ENCODE assay signal across 8 cellular contexts in the genomic region with DNA sequence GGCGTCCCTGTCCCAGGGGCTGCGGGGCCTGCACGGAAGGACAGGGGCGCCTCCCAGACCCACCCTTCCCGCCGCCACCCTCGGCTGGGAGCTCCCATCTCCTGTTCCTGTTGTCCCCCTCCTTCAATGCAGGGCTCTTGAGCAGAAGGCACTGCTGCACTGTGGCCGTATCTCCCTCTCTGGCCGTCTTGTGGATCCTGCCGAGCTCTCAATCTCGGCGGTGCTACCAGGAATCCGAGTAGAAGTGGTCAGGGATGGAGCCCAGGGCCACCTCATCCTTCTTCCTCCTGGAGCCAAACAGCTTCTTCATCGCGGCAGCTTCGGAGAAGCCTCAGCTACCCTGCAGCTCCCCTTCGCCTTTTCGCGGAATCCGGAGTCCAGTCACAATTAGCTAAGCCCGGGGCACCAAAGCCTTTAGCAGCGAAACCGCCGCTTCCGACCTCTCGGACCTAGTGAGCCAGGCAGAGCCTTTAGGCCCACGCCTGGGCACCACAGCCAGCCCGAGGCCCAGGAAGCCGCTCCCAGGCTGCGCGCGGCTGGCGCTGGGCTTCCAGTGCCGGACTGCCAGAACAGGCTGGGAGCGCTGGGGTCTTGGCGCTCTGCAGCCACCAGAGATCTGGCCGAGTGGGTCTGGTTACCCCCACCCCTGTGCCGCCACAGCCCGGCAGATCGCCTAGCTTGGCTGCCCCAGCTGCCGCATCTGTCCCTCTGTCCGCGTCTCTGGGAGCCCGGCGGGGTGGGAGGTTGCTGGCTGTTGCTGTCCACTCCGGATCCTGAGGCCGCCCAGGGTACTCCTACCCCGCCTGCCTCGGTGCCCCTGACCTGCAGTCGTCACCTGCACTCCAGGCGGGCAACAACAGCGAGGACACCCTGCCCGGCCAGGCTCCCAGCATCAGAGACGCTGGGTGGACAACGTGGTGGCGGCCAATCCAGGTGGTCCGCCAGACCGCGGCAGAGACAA.
DNase-seq lines count a peak whose midpoint lies in the region; ATAC-seq, FAIRE-seq and TF ChIP-seq lines count a peak whose summit lies in the region.

No MANE protein-coding gene starts in this region.

- H2BK20ac ChIP-seq in H1 (ENCODE audit: low read length) = no peak overlapping the region

- no peak overlapping the region for H2BK120ac ChIP-seq in H1 (replicated peaks; ENCODE audit: low read depth, low read length)

- TF ChIP-seq CTCF in natural killer cell (IDR thresholded peaks at IDR 0.05) = no peak
- TF ChIP-seq CTCF in H1 (IDR thresholded peaks at IDR 0.05; ENCODE audit: control extremely low read depth in 1 of 3, insufficient read depth in 1 of 3, low read depth in 1 of 3, low read length in 3 of 3) = no peak
- no peak for TF ChIP-seq CTCF in mesothelial cell of epicardium (IDR thresholded peaks at IDR 0.05; ENCODE audit: unreplicated experiment)
- no peak for TF ChIP-seq CTCF in vagina (IDR thresholded peaks at IDR 0.05)

- peaks cover 29 to 47% of the 10 kb centered on the region in 2 donors for H3K27me3 Mint-ChIP-seq in natural killer cell treated with Interleukin-12 subunit alpha and Interleukin-12 subunit beta and Interleukin-15 and Interleukin-18, amount 100 ng/mL, for 72 hours
- H3K27me3 Mint-ChIP-seq in natural killer cell (ENCODE audit: low read depth in 2 of 2) (peaks cover 41 to 47% of the 10 kb centered on the region in 2 donors), mesothelial cell of epicardium (ENCODE audit: low read depth) (peaks cover 94% of the 10 kb centered on the region)
- H3K27me3 Mint-ChIP-seq in activated naive CD4-positive, alpha-beta T cell treated with anti-CD3 and anti-CD28 coated beads, Interleukin-2, amount 10 ng/mL, durations not matched to agents 7 days and 5 days = peaks cover 59% of the 10 kb centered on the region

- H3K79me2 ChIP-seq in H1 (ENCODE audit: control insufficient read depth in 1 of 2, insufficient read depth in 2 of 2, low read length in 2 of 2) = no peaks in the 10 kb centered on the region

- CTCF ChIA-PET in H1 (lab: Charles Lee; ENCODE audit: partially characterized antibody) = interaction anchor here (0.8 to 2.9 kb wide), 9 partner anchors 10 to 85 kb away, joined by 3 to 10 read pairs (median 4); no protein-coding TSS in a partner anchor
- CTCF ChIA-PET in activated naive CD4-positive, alpha-beta T cell treated with anti-CD3 and anti-CD28 coated beads, Interleukin-2, amount 10 ng/mL, durations not matched to agents 7 days and 5 days (lab: Charles Lee) = interaction anchor here (1.0 kb wide), 1 partner anchor 69 kb away, joined by 4 read pairs; no protein-coding TSS in a partner anchor

- H2BK12ac ChIP-seq in H1 (ENCODE audit: low read depth, low read length) = 0 out of 2 replicates have a peak overlapping the region, but pooled peaks have one; percentile 23

- no peak overlapping the region for H3K23ac ChIP-seq in H1 (ENCODE audit: insufficient read length)

- no peaks in the 10 kb centered on the region for H3K36me3 ChIP-seq in H1 (ENCODE audit: control insufficient read depth in 2 of 4, insufficient read depth in 4 of 4, low read length in 3 of 4)
- no peaks in the 10 kb centered on the region for H3K36me3 ChIP-seq in vagina

- no peak overlapping the region for H3K56ac ChIP-seq in H1 (replicated peaks; ENCODE audit: insufficient read length, low read depth, low read length)

- ATAC-seq in natural killer cell treated with Interleukin-12 subunit alpha and Interleukin-12 subunit beta and Interleukin-15 and Interleukin-18, amount 100 ng/mL, for 72 hours = peak; percentile 33 to 38
- ATAC-seq in natural killer cell (no peak), GM19467 (IDR thresholded peaks at IDR 0.05; ENCODE audit: unreplicated experiment) (no peak)

- H3K4me3 ChIP-seq in H1 (ENCODE audit: extremely low read depth in 1 of 4, insufficient read depth in 2 of 4, low read depth in 3 of 4, low read length in 4 of 4) (peak overlapping the region; percentile 29 to 64 (median 58)), vagina (peak overlapping the region; percentile 21 to 31)

- no peak overlapping the region for H3K14ac ChIP-seq in H1 (ENCODE audit: insufficient read length)

- intact Hi-C loops in natural killer cell (cut with micrococcal nuclease) (no loop called here), vagina (cut with DNase I) (no loop called here)

- no peak overlapping the region for H4K91ac ChIP-seq in H1 (replicated peaks; ENCODE audit: insufficient read length, low read length)

- peaks cover 16% of the 10 kb centered on the region for H3K23me2 ChIP-seq in H1 (ENCODE audit: low read depth, low read length)

- H3K9me3 Mint-ChIP-seq in natural killer cell treated with Interleukin-12 subunit alpha and Interleukin-12 subunit beta and Interleukin-15 and Interleukin-18, amount 100 ng/mL, for 72 hours = no peaks in the 10 kb centered on the region
- no peaks in the 10 kb centered on the region for H3K9me3 Mint-ChIP-seq in natural killer cell
- no peaks in the 10 kb centered on the region for H3K9me3 Mint-ChIP-seq in mesothelial cell of epicardium
- H3K9me3 Mint-ChIP-seq in activated naive CD4-positive, alpha-beta T cell treated with anti-CD3 and anti-CD28 coated beads, Interleukin-2, amount 10 ng/mL, durations not matched to agents 7 days and 5 days = no peaks in the 10 kb centered on the region

- no peak; a peak in 1 of 4 replicates for TF ChIP-seq RAD21 in H1 (IDR thresholded peaks at IDR 0.05 in 1 of 2, conservative IDR thresholded peaks at IDR 0.05 in 1 of 2; ENCODE audit: low read depth in 2 of 2, low read length in 2 of 2)

- H3K9ac ChIP-seq in H1 (replicated peaks in 1 of 4; ENCODE audit: extremely low read depth in 1 of 4, low read depth in 3 of 4, low read length in 3 of 4) = no peak overlapping the region

- no peaks in the 10 kb centered on the region for H3K79me1 ChIP-seq in H1 (ENCODE audit: low read depth, low read length)

- H4K5ac ChIP-seq in H1 (ENCODE audit: insufficient read length, low read depth, low read length) = no peak overlapping the region

- peaks cover 0 to 1% of the 10 kb centered on the region in 2 experiments for H4K20me1 ChIP-seq in H1 (replicated peaks in 1 of 2; ENCODE audit: control insufficient read depth in 1 of 2, insufficient read depth in 2 of 2, low read length in 2 of 2)

- TF ChIP-seq POLR2A in H1 (IDR thresholded peaks at IDR 0.05; ENCODE audit: control extremely low read depth in 1 of 2, low read depth in 2 of 2, low read length in 2 of 2) (no peak), vagina (IDR thresholded peaks at IDR 0.05) (no peak)

- whole genome bisulfite sequencing in H1 (ENCODE audit: extremely low coverage in 1 of 2, insufficient coverage in 1 of 2, insufficient read length in 1 of 2, insufficient replicate concordance in 2 of 2, low coverage in 1 of 2, low lambda C conversion rate in 2 of 2, missing lambda C conversion rate in 1 of 2), 2 experiments = 2% methylated on average over 52 of the region's 59 CpGs; no CpG with 5 or more reads in 1 of the 2 experiments

- H3K27me3 ChIP-seq in H1 (replicated peaks in 1 of 4; ENCODE audit: control insufficient read depth in 3 of 4, extremely low read depth in 1 of 4, insufficient read depth in 3 of 4, low read length in 3 of 4) (peaks cover 25 to 55% (median 42%) of the 10 kb centered on the region in 4 experiments), vagina (peaks cover 12% of the 10 kb centered on the region)

- H3K18ac ChIP-seq in H1 (ENCODE audit: extremely low read depth, low read length) = no peak overlapping the region; the same call in 1 of the 2 replicates

- peak overlapping the region; percentile 80 for H2AFZ ChIP-seq in H1 (ENCODE audit: low read length)

- peak overlapping the region; percentile 85; the same call in 1 of the 2 replicates for H4K8ac ChIP-seq in H1 (ENCODE audit: extremely low read depth, insufficient read depth, low read length)

- no peaks in the 10 kb centered on the region for H3K4me1 Mint-ChIP-seq in natural killer cell treated with Interleukin-12 subunit alpha and Interleukin-12 subunit beta and Interleukin-15 and Interleukin-18, amount 100 ng/mL, for 72 hours (ENCODE audit: low read depth in 2 of 2)
- H3K4me1 Mint-ChIP-seq in natural killer cell = no peaks in the 10 kb centered on the region
- H3K4me1 Mint-ChIP-seq in mesothelial cell of epicardium = peaks cover 4% of the 10 kb centered on the region
- H3K4me1 Mint-ChIP-seq in activated naive CD4-positive, alpha-beta T cell treated with anti-CD3 and anti-CD28 coated beads, Interleukin-2, amount 10 ng/mL, durations not matched to agents 7 days and 5 days = no peaks in the 10 kb centered on the region

- no peaks in the 10 kb centered on the region for H3K36me3 Mint-ChIP-seq in natural killer cell treated with Interleukin-12 subunit alpha and Interleukin-12 subunit beta and Interleukin-15 and Interleukin-18, amount 100 ng/mL, for 72 hours
- H3K36me3 Mint-ChIP-seq in natural killer cell (no peaks in the 10 kb centered on the region), mesothelial cell of epicardium (no peaks in the 10 kb centered on the region)
- no peaks in the 10 kb centered on the region for H3K36me3 Mint-ChIP-seq in activated naive CD4-positive, alpha-beta T cell treated with anti-CD3 and anti-CD28 coated beads, Interleukin-2, amount 10 ng/mL, durations not matched to agents 7 days and 5 days

- H2BK5ac ChIP-seq in H1 (ENCODE audit: low read depth, low read length) = 0 out of 2 replicates have a peak overlapping the region, but pooled peaks have one; percentile 52

- H3K4me3 Mint-ChIP-seq in natural killer cell treated with Interleukin-12 subunit alpha and Interleukin-12 subunit beta and Interleukin-15 and Interleukin-18, amount 100 ng/mL, for 72 hours = no peak overlapping the region
- H3K4me3 Mint-ChIP-seq in natural killer cell = no peak overlapping the region
- peak overlapping the region; percentile 44 for H3K4me3 Mint-ChIP-seq in mesothelial cell of epicardium
- no peak overlapping the region for H3K4me3 Mint-ChIP-seq in activated naive CD4-positive, alpha-beta T cell treated with anti-CD3 and anti-CD28 coated beads, Interleukin-2, amount 10 ng/mL, durations not matched to agents 7 days and 5 days

- H3K4me1 ChIP-seq in H1 (replicated peaks in 1 of 4; ENCODE audit: control insufficient read depth in 3 of 4, insufficient read depth in 4 of 4, low read length in 3 of 4) (peaks cover 0 to 12% (median 6%) of the 10 kb centered on the region in 4 experiments; a peak in 5 of 7 replicates), vagina (peaks cover 18% of the 10 kb centered on the region)

- H2AK5ac ChIP-seq in H1 (ENCODE audit: low read depth, low read length) = no peak overlapping the region

- H3K4me2 ChIP-seq in H1 (ENCODE audit: insufficient read depth in 1 of 2, low read depth in 2 of 2, low read length in 2 of 2) = peak overlapping the region; percentile 94 to 98

- H3K4ac ChIP-seq in H1 (replicated peaks; ENCODE audit: insufficient read length, low read depth, low read length) = no peak overlapping the region

- POLR2A ChIA-PET in H1 (lab: Charles Lee; ENCODE audit: partially characterized antibody) = interaction anchor here (0.6 to 1.0 kb wide), 4 partner anchors 21 to 61 kb away, joined by 3 to 4 read pairs (median 4); no protein-coding TSS in a partner anchor

- TF ChIP-seq EP300 in H1 (IDR thresholded peaks at IDR 0.05; ENCODE audit: borderline replicate concordance in 1 of 2, low read depth in 2 of 2, low read length in 2 of 2) = no peak

- H3K9me3 ChIP-seq in H1 (ENCODE audit: insufficient read depth in 2 of 2, low read depth in 1 of 2, low read length in 1 of 2) = no peaks in the 10 kb centered on the region
- no peaks in the 10 kb centered on the region for H3K9me3 ChIP-seq in vagina

- no peak overlapping the region; the same call in 1 of the 2 replicates for H2BK15ac ChIP-seq in H1 (ENCODE audit: low read length)

- H3K27ac Mint-ChIP-seq in natural killer cell treated with Interleukin-12 subunit alpha and Interleukin-12 subunit beta and Interleukin-15 and Interleukin-18, amount 100 ng/mL, for 72 hours = no peak overlapping the region
- H3K27ac Mint-ChIP-seq in natural killer cell (no peak overlapping the region), mesothelial cell of epicardium (no peak overlapping the region)
- H3K27ac Mint-ChIP-seq in activated naive CD4-positive, alpha-beta T cell treated with anti-CD3 and anti-CD28 coated beads, Interleukin-2, amount 10 ng/mL, durations not matched to agents 7 days and 5 days = no peak overlapping the region

- FAIRE-seq in H1 (lab: Jason Lieb, UNC) = no peak

- DNase-seq in natural killer cell treated with Interleukin-12 subunit alpha and Interleukin-12 subunit beta and Interleukin-15 and Interleukin-18, amount 100 ng/mL, for 72 hours (ENCODE audit: low spot score) = no peak
- DNase-seq in natural killer cell (no peak), H1 (ENCODE audit: low read depth in 1 of 2, low spot score in 2 of 2) (peak in 1 of 2 experiments; percentile 72), mesothelial cell of epicardium (ENCODE audit: low spot score in 2 of 2, unreplicated experiment in 2 of 2) (no peak), vagina (ENCODE audit: extremely low spot score in 2 of 2) (no peak)
- DNase-seq in activated naive CD4-positive, alpha-beta T cell treated with anti-CD3 and anti-CD28 coated beads, Interleukin-2, amount 10 ng/mL, durations not matched to agents 7 days and 5 days = no peak
- no peak for DNase-seq in stimulated activated CD4-positive, alpha-beta T cell treated with anti-CD3 and anti-CD28 coated beads, Interleukin-4, amount 100 ng/mL, for 4 hours

- H3K27ac ChIP-seq in H1 (ENCODE audit: low read depth, low read length) (no peak overlapping the region), vagina (no peak overlapping the region)

Comparison
In these comparisons a context has a peak if more than half of its experiments do, and no peak if none do; other contexts are left out.
1. ATAC-seq: peak in natural killer cell treated with Interleukin-12 subunit alpha and Interleukin-12 subunit beta and Interleukin-15 and Interleukin-18, amount 100 ng/mL, for 72 hours (2 of 2); none in natural killer cell (0 of 3) and GM19467 (single experiment).